Comparison of ENCODE assay signal across 8 cellular contexts in the genomic region with DNA sequence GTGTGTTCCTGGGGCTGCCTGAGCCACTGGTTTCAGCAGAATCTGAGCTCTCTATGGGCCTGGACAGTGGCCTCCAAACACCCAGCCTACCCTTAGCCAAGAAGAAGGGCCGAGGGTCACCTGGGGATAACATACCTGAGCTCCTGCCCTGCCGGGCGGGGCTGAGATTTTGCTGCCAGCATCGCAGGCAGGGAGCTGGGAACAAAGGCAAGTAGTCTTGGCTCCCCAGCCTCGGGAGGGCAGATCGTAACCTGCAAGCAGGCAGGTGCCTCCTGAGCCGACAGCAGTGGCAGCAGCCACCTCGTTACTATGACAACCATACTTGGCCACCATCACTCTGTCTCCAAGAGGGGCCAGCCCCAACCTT. TPM values are rescaled to one million over a fixed set of nuclear protein-coding genes. Genes with fewer than 3 reads are reported as not detected.
DNase-seq lines count a peak whose midpoint lies in the region; ATAC-seq, FAIRE-seq and TF ChIP-seq lines count a peak whose summit lies in the region.

No MANE protein-coding gene starts in this region.

- BruUV-seq in OCI-LY7 (replicated peaks; lab: Mats Ljungman, UMichigan) = no TSS peak

- POLR2A ChIA-PET in OCI-LY7 (lab: Charles Lee) = interaction anchor here (0.6 to 1.4 kb wide), 4 partner anchors 9 to 1335 kb away, joined by 3 to 4 read pairs (median 4); no protein-coding TSS in a partner anchor

- no peak for FAIRE-seq in RCC 7860 (lab: Jason Lieb, UNC)

- H3K9me2 ChIP-seq in OCI-LY7 (ENCODE audit: insufficient read depth, low read length) = no peaks in the 10 kb centered on the region

- H3K9me3 ChIP-seq in OCI-LY7 (ENCODE audit: low read length) = no peaks in the 10 kb centered on the region
- no peaks in the 10 kb centered on the region for H3K9me3 ChIP-seq in subcutaneous abdominal adipose tissue (ENCODE audit: control insufficient read depth in 5 of 5, low read length in 5 of 5)

- H3K4me3 ChIP-seq in OCI-LY7 (ENCODE audit: low read depth, low read length, poor library complexity, severe bottlenecking) = peak overlapping the region; percentile 23
- H3K4me3 ChIP-seq in subcutaneous abdominal adipose tissue (ENCODE audit: low read depth in 1 of 5, low read length in 5 of 5) = peak overlapping the region in 1 of 5 donors; percentile 26

- H3K9ac ChIP-seq in subcutaneous abdominal adipose tissue (ENCODE audit: low read length in 5 of 5) = peak overlapping the region; percentile 31 to 76 (median 71)

- peak overlapping the region; percentile 94; the same call in 1 of the 2 replicates for H2AFZ ChIP-seq in OCI-LY7 (ENCODE audit: low read length)

- no peaks in the 10 kb centered on the region for H4K20me1 ChIP-seq in OCI-LY7 (ENCODE audit: insufficient read depth, low read length)

- peak; percentile 43 for DNase-seq in NCI-H2107 treated with DMSO at 0.1 percent for 48 hours (lab: John Stamatoyannopoulos, UW; ENCODE audit: unreplicated experiment)
- DNase-seq in NCI-H2107 (lab: John Stamatoyannopoulos, UW) = no peak
- no peak for DNase-seq in OCI-LY7 (ENCODE audit: low spot score)
- peak in 1 of 2 donors; percentile 51 for DNase-seq in foreskin keratinocyte
- no peak for DNase-seq in RCC 7860 (ENCODE audit: low spot score)
- DNase-seq in DMS 273 treated with DMSO at 0.1 percent for 48 hours (lab: John Stamatoyannopoulos, UW) = no peak

- no peak for ATAC-seq in foreskin keratinocyte
- ATAC-seq in HG02642 (IDR thresholded peaks at IDR 0.05; ENCODE audit: poor library complexity, unreplicated experiment) = no peak

- H3K27ac ChIP-seq in OCI-LY7 (ENCODE audit: low read depth, low read length, poor library complexity, severe bottlenecking) (peak overlapping the region; percentile 62), foreskin keratinocyte (peak overlapping the region; percentile 96), subcutaneous abdominal adipose tissue (ENCODE audit: low read depth, low read length) (peak overlapping the region; percentile 99)

- H3K36me3 ChIP-seq in OCI-LY7 (ENCODE audit: insufficient read depth, low read length) = no peaks in the 10 kb centered on the region
- H3K36me3 ChIP-seq in subcutaneous abdominal adipose tissue (ENCODE audit: control insufficient read depth in 5 of 5, insufficient read depth in 5 of 5, low read length in 5 of 5) = no peaks in the 10 kb centered on the region

- no peaks in the 10 kb centered on the region for H3K79me2 ChIP-seq in OCI-LY7 (ENCODE audit: insufficient read depth, low read depth, low read length)

- H3K27me3 ChIP-seq in foreskin keratinocyte (no peaks in the 10 kb centered on the region), subcutaneous abdominal adipose tissue (ENCODE audit: control insufficient read depth in 5 of 5, insufficient read depth in 4 of 5, low read length in 5 of 5) (peaks cover 0 to 3% (median 0%) of the 10 kb centered on the region in 5 donors)

- intact Hi-C loops in OCI-LY7 (cut with micrococcal nuclease; ENCODE audit: unreplicated experiment) = loop anchor here (2.0 kb wide), 1 partner anchor 63 kb away; no protein-coding TSS in a partner anchor

- CTCF ChIA-PET in OCI-LY7 (lab: Charles Lee; ENCODE audit: unreplicated experiment) = no interaction called here

- peaks cover 57% of the 10 kb centered on the region for H3K4me1 ChIP-seq in OCI-LY7 (ENCODE audit: insufficient read depth, low read length, poor library complexity, severe bottlenecking)
- H3K4me1 ChIP-seq in foreskin keratinocyte = peaks cover 37% of the 10 kb centered on the region
- H3K4me1 ChIP-seq in subcutaneous abdominal adipose tissue (ENCODE audit: control insufficient read depth in 5 of 5, insufficient read depth in 5 of 5, low read length in 5 of 5) = peaks cover 42 to 78% (median 74%) of the 10 kb centered on the region in 5 donors

- peak overlapping the region; percentile 61 for H3K4me2 ChIP-seq in OCI-LY7 (ENCODE audit: low read length)

- TF ChIP-seq CTCF in OCI-LY7 (conservative IDR thresholded peaks at IDR 0.05; ENCODE audit: low read length) (no peak), foreskin keratinocyte (conservative IDR thresholded peaks at IDR 0.05) (no peak)

RNA-seq across cellular contexts. Expression of a gene that starts 54.7 kb away (rescaled TPM):
- total RNA-seq in OCI-LY7 (2014; rRNA removed; shearing (Covaris generic)) = 68.5 and 76.7 TPM in 2 replicates
- total RNA-seq in OCI-LY7 (2022) = 133 and 156 TPM in 2 replicates
- 84.7 and 90.6 TPM in 2 replicates for total RNA-seq in foreskin keratinocyte
- polyA plus RNA-seq in foreskin keratinocyte = 91.0 and 95.9 TPM in 2 replicates
